Comparison of ENCODE assay signal across 19 cellular contexts in the genomic region with DNA sequence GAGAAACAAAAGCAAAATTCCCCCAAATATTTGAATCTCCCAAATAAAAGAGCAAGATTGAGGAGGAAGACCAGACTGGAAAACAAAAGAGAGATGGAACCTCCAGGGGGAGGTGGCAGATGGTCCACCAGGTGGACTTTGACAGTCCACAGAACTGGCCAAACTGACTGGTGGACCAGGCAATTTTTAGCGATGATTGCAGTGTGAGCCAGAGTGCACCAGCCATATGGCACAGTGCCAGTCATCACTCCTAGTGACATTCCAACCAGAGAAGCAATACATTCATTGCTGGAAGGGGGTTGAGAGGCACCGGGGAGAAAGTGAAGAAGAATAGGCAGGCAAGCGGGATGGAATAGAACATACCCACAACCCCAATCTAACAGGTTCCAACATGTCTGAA.
DNase-seq lines count a peak whose midpoint lies in the region; ATAC-seq and TF ChIP-seq lines count a peak whose summit lies in the region.
"Had no signal": no experiment of that assay in that cellular context is flagged by ENCODE, and none has a peak within 500 bp of the region (broad histone marks: within the 10 kb centered on the region; RNA-seq: fewer than 3 reads in every experiment).

No MANE protein-coding gene starts in this region.

- H3K9me3 ChIP-seq in vagina: no peaks in the 10 kb centered on the region

- no peak for TF ChIP-seq CTCF in vagina (IDR thresholded peaks at IDR 0.05)

- ATAC-seq in HG03442 (IDR thresholded peaks at IDR 0.05; ENCODE audit: unreplicated experiment): no peak
- no peak for ATAC-seq in GM18867 (IDR thresholded peaks at IDR 0.05; ENCODE audit: unreplicated experiment)

- no peaks in the 10 kb centered on the region for H3K36me3 ChIP-seq in vagina
- H3K36me3 ChIP-seq: neural progenitor cell had no signal

- H3K4me3 ChIP-seq in vagina: no peak overlapping the region
- H3K4me3 ChIP-seq: neural progenitor cell had no signal

- no peak for TF ChIP-seq POLR2A in vagina (IDR thresholded peaks at IDR 0.05)

- H3K4me1 ChIP-seq in vagina: no peaks in the 10 kb centered on the region

- DNase-seq in COLO668 (lab: John Stamatoyannopoulos, UW; ENCODE audit: unreplicated experiment) (peak; percentile 83), NCI-H128 (lab: John Stamatoyannopoulos, UW; ENCODE audit: unreplicated experiment) (peak; percentile 63), NCI-H2196 treated with DMSO at 0.1 percent for 48 hours (lab: John Stamatoyannopoulos, UW; ENCODE audit: unreplicated experiment) (peak; percentile 65), astrocyte of the hippocampus (ENCODE audit: low read depth, low spot score) (peak; percentile 26), vagina (ENCODE audit: extremely low spot score in 2 of 2) (no peak)
- no peak for DNase-seq in stimulated activated CD4-positive, alpha-beta T cell treated with anti-CD3 and anti-CD28 coated beads, Interleukin-12 subunit alpha, Interleukin-12 subunit beta, amount 100 ng/mL, for 4 hours
- DNase-seq: activated CD4-positive, alpha-beta T cell treated with anti-CD3 and anti-CD28 coated beads, Interleukin-2, amount 50 U/mL, for 4 hours; activated CD8-positive, alpha-beta memory T cell treated with anti-CD3 and anti-CD28 coated beads, Interleukin-2, amount 50 U/mL, for 48 hours; activated gamma-delta T cell; DND-41; GOT3; immature natural killer cell; MV-4-11; OCI-M1; stimulated activated CD4-positive, alpha-beta T cell treated with anti-CD3 and anti-CD28 coated beads, Interleukin-1b, Interleukin-23, amount 100 ng/mL, for 48 hours; stimulated activated naive CD4-positive, alpha-beta T cell had no signal

- no peak overlapping the region for H3K27ac ChIP-seq in vagina
- H3K27ac ChIP-seq: neural progenitor cell had no signal

- H3K27me3 ChIP-seq in vagina: no peaks in the 10 kb centered on the region
- H3K27me3 ChIP-seq: neural progenitor cell had no signal

- intact Hi-C loops in vagina (cut with DNase I): no loop called here

Comparison
In these comparisons a context has a peak if more than half of its experiments do, and no peak if none do; other contexts are left out.
1. DNase-seq: peak in COLO668 (single experiment), NCI-H128 (single experiment), NCI-H2196 treated with DMSO at 0.1 percent for 48 hours (single experiment) and astrocyte of the hippocampus (single experiment); none in vagina (0 of 2) and stimulated activated CD4-positive, alpha-beta T cell treated with anti-CD3 and anti-CD28 coated beads, Interleukin-12 subunit alpha, Interleukin-12 subunit beta, amount 100 ng/mL, for 4 hours (single experiment).